Comparison of ENCODE assay signal across 24 cellular contexts in the genomic region with DNA sequence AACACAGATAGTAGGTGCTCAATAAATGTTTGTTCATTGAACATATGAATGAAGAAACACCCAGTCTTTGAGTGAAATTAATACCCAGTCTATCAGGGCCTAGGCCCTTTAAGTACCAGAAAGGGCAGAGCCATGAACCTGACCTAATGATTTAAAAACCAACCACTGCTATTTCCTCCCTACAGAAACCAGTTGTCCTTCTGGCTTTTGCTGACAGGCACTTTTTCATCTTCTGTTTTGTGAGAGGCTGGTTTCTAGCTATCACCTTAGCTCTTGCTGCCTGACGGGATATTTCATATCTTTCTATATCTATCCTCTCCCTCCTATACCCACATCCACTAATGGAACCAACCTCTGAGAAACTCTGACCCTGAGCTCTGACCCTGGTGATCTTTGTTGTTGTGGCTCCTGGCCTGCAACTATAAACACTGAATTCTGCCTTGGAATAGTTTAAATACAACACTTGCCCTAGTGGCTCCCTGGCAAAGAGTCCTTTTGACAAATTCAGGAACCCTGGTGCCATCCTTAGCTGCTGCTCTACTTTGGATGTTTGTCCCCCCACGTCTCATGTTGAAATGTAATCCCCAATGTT. TPM values are rescaled to one million over a fixed set of nuclear protein-coding genes. Genes with fewer than 3 reads are reported as not detected.
DNase-seq lines count a peak whose midpoint lies in the region; ATAC-seq, FAIRE-seq and TF ChIP-seq lines count a peak whose summit lies in the region.
"Had no signal": no experiment of that assay in that cellular context is flagged by ENCODE, and none has a peak within 500 bp of the region (broad histone marks: within the 10 kb centered on the region; RNA-seq: fewer than 3 reads in every experiment).

No MANE protein-coding gene starts in this region.

- no peak overlapping the region for H4K8ac ChIP-seq in IMR-90 (ENCODE audit: low read depth in 2 of 2, low read length in 2 of 2)

- no peak for DNase-seq in IMR-90
- DNase-seq in K562 (ENCODE audit: extremely low read depth in 1 of 4, low spot score in 3 of 4) = no peak
- no peak for DNase-seq in osteoblast (ENCODE audit: insufficient read length, low spot score, missing footprints)
- no peak for DNase-seq in NCI-H82 (lab: John Stamatoyannopoulos, UW)
- DNase-seq: C1 segment of cervical spinal cord; CD4-positive, alpha-beta memory T cell; COR-L47; DMS79; GDM1; NCI-H1105 treated with DMSO at 0.1 percent for 48 hours; NCI-H146; NCI-H1930; NCI-H2107; NCI-H748 treated with DMSO at 0.1 percent for 48 hours; NK-92 treated with Interleukin-12 subunit alpha and Interleukin-12 subunit beta, amount 100 ng/mL, for 24 hours had no signal

- TF ChIP-seq POLR2A in IMR-90 (IDR thresholded peaks at IDR 0.05; ENCODE audit: low read depth, low read length) = no peak
- TF ChIP-seq POLR2A in K562 (conservative IDR thresholded peaks at IDR 0.05) = no peak
- no peak for TF ChIP-seq POLR2A in GM18505 (IDR thresholded peaks at IDR 0.05; ENCODE audit: borderline replicate concordance, extremely low read depth, insufficient read depth, insufficient read length)

- no peak for ATAC-seq in IMR-90 (ENCODE audit: low read depth)
- no peak for ATAC-seq in K562
- ATAC-seq in GM18505 (IDR thresholded peaks at IDR 0.05; ENCODE audit: unreplicated experiment) = no peak
- ATAC-seq: Right ventricle myocardium inferior had no signal

- H3K14ac ChIP-seq in IMR-90 (replicated peaks; ENCODE audit: low read depth, low read length) = no peak overlapping the region

- H3K79me2 ChIP-seq in K562 (ENCODE audit: control insufficient read depth, insufficient read depth, low read length) = no peaks in the 10 kb centered on the region
- no peaks in the 10 kb centered on the region for H3K79me2 ChIP-seq in osteoblast (ENCODE audit: insufficient read depth, low read length)

- CTCF ChIA-PET in IMR-90 (lab: Yijun Ruan, JAX) (interaction anchor here (1.2 to 2.1 kb wide), 2 partner anchors 8 to 41 kb away, joined by 3 to 5 read pairs; partner anchors contain the start of gene TBCCD1), K562 (lab: Yijun Ruan, JAX; ENCODE audit: low intra/inter-chr PET ratio) (no interaction called here)

- TF ChIP-seq CTCF in IMR-90 (conservative IDR thresholded peaks at IDR 0.05; ENCODE audit: low read depth, low read length) (no peak), K562 (IDR thresholded peaks at IDR 0.05 in 2 of 3, conservative IDR thresholded peaks at IDR 0.05 in 1 of 3; ENCODE audit: insufficient read depth in 2 of 3, low read depth in 1 of 3, low read length in 3 of 3) (no peak), osteoblast (IDR thresholded peaks at IDR 0.05; ENCODE audit: extremely low read depth, low read depth, low read length) (no peak)

- H4K5ac ChIP-seq in IMR-90 (ENCODE audit: low read depth, low read length) = no peak overlapping the region

- H3K9me3 ChIP-seq in IMR-90 (ENCODE audit: control insufficient read depth, insufficient read depth, low read length) (no peaks in the 10 kb centered on the region), K562 (replicated peaks; ENCODE audit: control insufficient read depth, insufficient read depth, low read depth, low read length) (no peaks in the 10 kb centered on the region), osteoblast (ENCODE audit: low read depth, low read length) (no peaks in the 10 kb centered on the region)
- H3K9me3 ChIP-seq: HAP-1, SJCRH30 had no signal

- POLR2A ChIA-PET in IMR-90 (lab: Charles Lee; ENCODE audit: unreplicated experiment) (no interaction called here), K562 (lab: Yijun Ruan, JAX) (interaction anchor here (0.6 to 3.4 kb wide), 3 partner anchors 9 to 175 kb away, joined by 3 to 17 read pairs (median 3); partner anchors contain the start of gene EIF4A2)

- peaks cover 19% of the 10 kb centered on the region for H3K27me3 ChIP-seq in IMR-90 (ENCODE audit: control insufficient read depth, insufficient read depth, low read length)
- H3K27me3 ChIP-seq in K562 (ENCODE audit: control insufficient read depth in 2 of 2, insufficient read depth in 2 of 2, low read length in 2 of 2) = peaks cover 0 to 18% of the 10 kb centered on the region in 2 experiments; a peak in 4 of 5 replicates
- H3K27me3 ChIP-seq in osteoblast (ENCODE audit: insufficient read depth, low read length) = peaks cover 11% of the 10 kb centered on the region
- H3K27me3 ChIP-seq: SJCRH30 had no signal

- no peak overlapping the region for H2BK120ac ChIP-seq in IMR-90 (ENCODE audit: low read depth, low read length)

- no peak overlapping the region for H2BK15ac ChIP-seq in IMR-90 (ENCODE audit: low read depth, low read length)

- TF ChIP-seq EP300 in K562 (IDR thresholded peaks at IDR 0.05; ENCODE audit: low read length) = no peak

- H2AK5ac ChIP-seq in IMR-90 (ENCODE audit: low read depth, low read length) = no peak overlapping the region

- H2AFZ ChIP-seq in IMR-90 (replicated peaks; ENCODE audit: low read length, poor library complexity) (no peak overlapping the region), K562 (ENCODE audit: low read depth, low read length) (no peak overlapping the region), osteoblast (ENCODE audit: low read length) (peak overlapping the region; percentile 18)
- H2AFZ ChIP-seq: GM23338 had no signal

- no peak overlapping the region for H3K4me2 ChIP-seq in IMR-90 (ENCODE audit: low read depth, low read length)
- H3K4me2 ChIP-seq in K562 (ENCODE audit: insufficient read depth, low read length) = no peak overlapping the region
- no peak overlapping the region for H3K4me2 ChIP-seq in osteoblast (ENCODE audit: insufficient read depth, low read length)
- H3K4me2 ChIP-seq: GM23338 had no signal

- intact Hi-C loops in IMR-90 (cut with micrococcal nuclease) (no loop called here), K562 (cut with micrococcal nuclease) (loop anchor here (1.0 to 5.0 kb wide), 2 partner anchors 19 to 626 kb away; no protein-coding TSS in a partner anchor)

- no peaks in the 10 kb centered on the region for H3K9me1 ChIP-seq in IMR-90 (ENCODE audit: insufficient read depth, low read length)
- H3K9me1 ChIP-seq in K562 (ENCODE audit: control insufficient read depth, insufficient read depth, low read length) = no peaks in the 10 kb centered on the region

- in situ Hi-C loops in IMR-90 (cut with MboI; ENCODE audit: low sequenced_read_pairs) (no loop called here), K562 (cut with MboI) (no loop called here)

- H3K4ac ChIP-seq in IMR-90 (ENCODE audit: low read depth, low read length) = no peak overlapping the region

- TF ChIP-seq RAD21 in IMR-90 (IDR thresholded peaks at IDR 0.05; ENCODE audit: low read length) (no peak), K562 (CRISPR knock-in tag; conservative IDR thresholded peaks at IDR 0.05 in 1 of 2, IDR thresholded peaks at IDR 0.05 in 1 of 2) (no peak)

- H4K91ac ChIP-seq in IMR-90 (ENCODE audit: insufficient read depth, low read depth, low read length) = no peak overlapping the region

- BruUV-seq in IMR-90 (replicated peaks; lab: Mats Ljungman, UMichigan) (no TSS peak), K562 (replicated peaks; lab: Mats Ljungman, UMichigan) (no TSS peak)

- no peak for FAIRE-seq in K562 (lab: Jason Lieb, UNC)
- FAIRE-seq: GM12878 had no signal

- no peak overlapping the region for H3K4me3 ChIP-seq in IMR-90 (ENCODE audit: insufficient read depth, low read depth, low read length)
- H3K4me3 ChIP-seq in K562 = no peak overlapping the region
- no peak overlapping the region for H3K4me3 ChIP-seq in osteoblast (ENCODE audit: insufficient read depth, low read length)
- H3K4me3 ChIP-seq: GM12878, GM23338, HAP-1, SJCRH30 had no signal

- WGBS in IMR-90 (ENCODE audit: extremely low coverage in 2 of 2, insufficient read length in 1 of 2), 2 experiments = no CpG with 5 or more reads among the region's 2 CpGs
- 35% methylated on average over 2 of the region's 2 CpGs for WGBS in K562 (ENCODE audit: insufficient coverage, low coverage, missing lambda C conversion rate)

- no peaks in the 10 kb centered on the region for H3K36me3 ChIP-seq in IMR-90 (ENCODE audit: control insufficient read depth, insufficient read depth, low read length)
- H3K36me3 ChIP-seq in K562 (ENCODE audit: control insufficient read depth, insufficient read depth, low read length) = no peaks in the 10 kb centered on the region
- no peaks in the 10 kb centered on the region for H3K36me3 ChIP-seq in osteoblast (ENCODE audit: insufficient read depth, low read length)
- H3K36me3 ChIP-seq: HAP-1, SJCRH30 had no signal

- H3K9ac ChIP-seq in IMR-90 (ENCODE audit: low read depth, low read length) (no peak overlapping the region), K562 (ENCODE audit: insufficient read depth in 1 of 2, low read depth in 2 of 2, low read length in 2 of 2) (no peak overlapping the region)

- no peaks in the 10 kb centered on the region for H3K79me1 ChIP-seq in IMR-90 (ENCODE audit: low read depth in 1 of 2, low read length in 2 of 2)

- H2BK20ac ChIP-seq in IMR-90 (ENCODE audit: low read depth, low read length) = no peak overlapping the region

- H4K20me1 ChIP-seq in IMR-90 (ENCODE audit: insufficient read depth, low read length) (no peaks in the 10 kb centered on the region), K562 (replicated peaks; ENCODE audit: control insufficient read depth, insufficient read depth, low read length) (no peaks in the 10 kb centered on the region), osteoblast (ENCODE audit: insufficient read depth, low read length) (no peaks in the 10 kb centered on the region)

- no peak overlapping the region for H3K56ac ChIP-seq in IMR-90 (ENCODE audit: extremely low read depth, insufficient read depth, low read length)

- dilution Hi-C loops in IMR-90 (cut with HindIII; ENCODE audit: low sequenced_read_pairs, unreplicated experiment) = no loop called here

- H3K18ac ChIP-seq in IMR-90 (ENCODE audit: low read depth, low read length) = no peak overlapping the region

- H3K27ac ChIP-seq in IMR-90 (ENCODE audit: insufficient read depth, low read length) (no peak overlapping the region), K562 (ENCODE audit: extremely low read depth, low read depth, low read length) (no peak overlapping the region), osteoblast (ENCODE audit: low read depth, low read length) (no peak overlapping the region)
- H3K27ac ChIP-seq: SJCRH30 had no signal

- no peaks in the 10 kb centered on the region for H3K4me1 ChIP-seq in IMR-90 (ENCODE audit: control insufficient read depth, insufficient read depth, low read length)
- H3K4me1 ChIP-seq in K562 (replicated peaks in 1 of 2; ENCODE audit: control insufficient read depth in 2 of 2, insufficient read depth in 2 of 2, low read length in 2 of 2) = peaks cover 0 to 9% of the 10 kb centered on the region in 2 experiments; a peak in 2 of 5 replicates
- no peaks in the 10 kb centered on the region for H3K4me1 ChIP-seq in osteoblast (ENCODE audit: insufficient read depth, low read length)
- H3K4me1 ChIP-seq: HAP-1, SJCRH30 had no signal

- H2AK9ac ChIP-seq in IMR-90 (replicated peaks; ENCODE audit: low read depth, low read length, poor library complexity) = no peak overlapping the region

- no peak overlapping the region for H2BK5ac ChIP-seq in IMR-90 (ENCODE audit: low read depth, low read length, poor library complexity, severe bottlenecking)

- no peak overlapping the region for H3K23ac ChIP-seq in IMR-90 (ENCODE audit: low read depth, low read length)

RNA-seq across cellular contexts. Expression of gene AHSG, which starts 4.1 kb away (rescaled TPM):
- total RNA-seq in IMR-90 (2012; rRNA removed) = not detected in 2 replicates
- polyA plus RNA-seq in IMR-90 (2012; rRNA removed) = not detected in 2 replicates
- polyA plus RNA-seq in IMR-90 (2012; cell fraction: cytosol; rRNA removed) = 0.04 TPM in 2 replicates
- polyA plus RNA-seq in IMR-90 (2012; cell fraction: nucleus; rRNA removed; ENCODE audit: low replicate concordance) = 0.05 TPM in 1 of 2 replicates, not detected in the other
- total RNA-seq in K562 (2011; cell fraction: chromatin; rRNA removed; ENCODE audit: low replicate concordance) = not detected in 2 replicates
- not detected in 2 replicates for total RNA-seq in K562 (2011; cell fraction: nucleolus; rRNA removed)
- total RNA-seq in K562 (2011; cell fraction: nucleoplasm; rRNA removed) = not detected in 2 replicates
- not detected in 2 replicates for total RNA-seq in K562 (2014; rRNA removed)
- total RNA-seq in K562 (2014; rRNA removed; fragmentation: Illumina TruSeq; extraction: Trizol) = not detected in 2 replicates
- total RNA-seq in K562 (2015; rRNA removed; fragmentation: Illumina TruSeq; extraction: Trizol) = not detected in 2 replicates
- total RNA-seq in K562 (2021) = 0.69 and 1.2 TPM in 2 replicates
- polyA plus RNA-seq in K562 (2011; rRNA removed) = not detected in 2 replicates
- polyA plus RNA-seq in K562 (2011; cell fraction: cytosol; rRNA removed) = not detected in 2 replicates
- polyA plus RNA-seq in K562 (2011; cell fraction: nucleus; rRNA removed) = 0.14 TPM in 1 of 2 replicates, not detected in the other
- polyA plus RNA-seq in K562 (2012) = 0.06 TPM in 1 of 2 replicates, not detected in the other
- not detected in 2 replicates for polyA plus RNA-seq in K562 (2014; fragmentation: Illumina TruSeq; extraction: Trizol)
- not detected for polyA plus RNA-seq in K562 (2014; fragmentation: Nextera tagmentation; extraction: Ambion mirVana)
- not detected in 2 replicates for polyA plus RNA-seq in K562 (2014; rRNA removed)
- not detected in 2 replicates for polyA minus RNA-seq in K562 (2011; rRNA and poly(A)+ RNA removed)
- polyA minus RNA-seq in K562 (2011; cell fraction: cytosol; rRNA and poly(A)+ RNA removed) = 27.8 TPM in 1 of 2 replicates, not detected in the other
- polyA minus RNA-seq in K562 (2011; cell fraction: nucleus; rRNA and poly(A)+ RNA removed) = not detected in 2 replicates
- not detected in 2 replicates for total RNA-seq in osteoblast
- total RNA-seq: CD4-positive, alpha-beta memory T cell; PC-3; Right ventricle myocardium inferior; SJCRH30 had no signal
- polyA plus RNA-seq: CD4-positive, alpha-beta memory T cell; IgD-negative memory B cell had no signal

RNA-seq across cellular contexts. Expression of gene FETUB, which starts 31.5 kb away (rescaled TPM):
- total RNA-seq in IMR-90 (2012; rRNA removed) (not detected in 2 replicates), K562 (2014; rRNA removed) (not detected in 2 replicates), K562 (2014; rRNA removed; fragmentation: Illumina TruSeq; extraction: Trizol) (not detected in 2 replicates), K562 (2015; rRNA removed; fragmentation: Illumina TruSeq; extraction: Trizol) (not detected in 2 replicates), K562 (2021) (not detected in 2 replicates), osteoblast (not detected in 2 replicates)
- polyA plus RNA-seq in IMR-90 (2012; rRNA removed) (not detected in 2 replicates), K562 (2011; rRNA removed) (not detected in 2 replicates), K562 (2014; fragmentation: Illumina TruSeq; extraction: Trizol) (not detected in 2 replicates), K562 (2014; fragmentation: Nextera tagmentation; extraction: Ambion mirVana) (not detected), K562 (2014; rRNA removed) (not detected in 2 replicates)
- 0.03 TPM in 1 of 2 replicates, not detected in the other for polyA plus RNA-seq in IMR-90 (2012; cell fraction: cytosol; rRNA removed)
- not detected in 2 replicates for polyA plus RNA-seq in IMR-90 (2012; cell fraction: nucleus; rRNA removed; ENCODE audit: low replicate concordance)
- total RNA-seq in K562 (2011; cell fraction: chromatin; rRNA removed; ENCODE audit: low replicate concordance) = not detected in 2 replicates
- not detected in 2 replicates for total RNA-seq in K562 (2011; cell fraction: nucleolus; rRNA removed)
- not detected in 2 replicates for total RNA-seq in K562 (2011; cell fraction: nucleoplasm; rRNA removed)
- not detected in 2 replicates for polyA plus RNA-seq in K562 (2011; cell fraction: cytosol; rRNA removed)
- not detected in 2 replicates for polyA plus RNA-seq in K562 (2011; cell fraction: nucleus; rRNA removed)
- polyA plus RNA-seq in K562 (2012) = not detected in 2 replicates
- polyA minus RNA-seq in K562 (2011; rRNA and poly(A)+ RNA removed) = not detected in 2 replicates
- polyA minus RNA-seq in K562 (2011; cell fraction: cytosol; rRNA and poly(A)+ RNA removed) = not detected in 2 replicates
- polyA minus RNA-seq in K562 (2011; cell fraction: nucleus; rRNA and poly(A)+ RNA removed) = not detected in 2 replicates
- total RNA-seq: A673; CD4-positive, alpha-beta memory T cell; GM12878; GM23338; PC-3; Right ventricle myocardium inferior; SJCRH30 had no signal
- polyA plus RNA-seq: CD4-positive, alpha-beta memory T cell; GM12878; IgD-negative memory B cell had no signal

RNA-seq across cellular contexts. Expression of gene DNAJB11, which starts 38.2 kb away (rescaled TPM):
- total RNA-seq in IMR-90 (2012; rRNA removed) (27.4 and 62.8 TPM in 2 replicates), K562 (2014; rRNA removed) (68.1 and 71.4 TPM in 2 replicates), K562 (2014; rRNA removed; fragmentation: Illumina TruSeq; extraction: Trizol) (63.8 and 65.7 TPM in 2 replicates), K562 (2015; rRNA removed; fragmentation: Illumina TruSeq; extraction: Trizol) (67.1 and 67.7 TPM in 2 replicates), K562 (2021) (44.4 and 49.3 TPM in 2 replicates), osteoblast (33.9 and 35.8 TPM in 2 replicates)
- polyA plus RNA-seq in IMR-90 (2012; rRNA removed) (42.4 and 48.6 TPM in 2 replicates), K562 (2011; rRNA removed) (29.9 and 40.1 TPM in 2 replicates), K562 (2014; fragmentation: Illumina TruSeq; extraction: Trizol) (48.7 and 63.9 TPM in 2 replicates), K562 (2014; fragmentation: Nextera tagmentation; extraction: Ambion mirVana) (10 to 100 TPM; 14.8 to 16.7 TPM), K562 (2014; rRNA removed) (74.7 and 77.0 TPM in 2 replicates)
- 16.5 and 35.2 TPM in 2 replicates for polyA plus RNA-seq in IMR-90 (2012; cell fraction: cytosol; rRNA removed)
- polyA plus RNA-seq in IMR-90 (2012; cell fraction: nucleus; rRNA removed; ENCODE audit: low replicate concordance) = 9.1 and 32.7 TPM in 2 replicates
- 67.7 and 181 TPM in 2 replicates for total RNA-seq in K562 (2011; cell fraction: chromatin; rRNA removed; ENCODE audit: low replicate concordance)
- 41.2 and 54.1 TPM in 2 replicates for total RNA-seq in K562 (2011; cell fraction: nucleolus; rRNA removed)
- total RNA-seq in K562 (2011; cell fraction: nucleoplasm; rRNA removed) = 96.7 and 127 TPM in 2 replicates
- 9.7 and 18.6 TPM in 2 replicates for polyA plus RNA-seq in K562 (2011; cell fraction: cytosol; rRNA removed)
- 30.8 and 40.9 TPM in 2 replicates for polyA plus RNA-seq in K562 (2011; cell fraction: nucleus; rRNA removed)
- 62.1 and 74.3 TPM in 2 replicates for polyA plus RNA-seq in K562 (2012)
- polyA minus RNA-seq in K562 (2011; rRNA and poly(A)+ RNA removed) = 31.1 and 34.9 TPM in 2 replicates
- 15.9 and 17.4 TPM in 2 replicates for polyA minus RNA-seq in K562 (2011; cell fraction: cytosol; rRNA and poly(A)+ RNA removed)
- 25.2 and 45.9 TPM in 2 replicates for polyA minus RNA-seq in K562 (2011; cell fraction: nucleus; rRNA and poly(A)+ RNA removed)

RNA-seq across cellular contexts. Expression of gene TBCCD1, which starts 41.6 kb away (rescaled TPM):
- 17.8 and 19.7 TPM in 2 replicates for total RNA-seq in IMR-90 (2012; rRNA removed)
- 6.5 and 7.9 TPM in 2 replicates for polyA plus RNA-seq in IMR-90 (2012; rRNA removed)
- polyA plus RNA-seq in IMR-90 (2012; cell fraction: cytosol; rRNA removed) = 3.5 and 3.7 TPM in 2 replicates
- 4.8 and 20.3 TPM in 2 replicates for polyA plus RNA-seq in IMR-90 (2012; cell fraction: nucleus; rRNA removed; ENCODE audit: low replicate concordance)
- 37.8 and 39.7 TPM in 2 replicates for total RNA-seq in K562 (2011; cell fraction: chromatin; rRNA removed; ENCODE audit: low replicate concordance)
- 15.2 and 19.1 TPM in 2 replicates for total RNA-seq in K562 (2011; cell fraction: nucleolus; rRNA removed)
- total RNA-seq in K562 (2011; cell fraction: nucleoplasm; rRNA removed) = 20.8 and 22.1 TPM in 2 replicates
- 17.7 and 22.7 TPM in 2 replicates for total RNA-seq in K562 (2014; rRNA removed)
- total RNA-seq in K562 (2014; rRNA removed; fragmentation: Illumina TruSeq; extraction: Trizol) = 26.2 and 26.8 TPM in 2 replicates
- total RNA-seq in K562 (2015; rRNA removed; fragmentation: Illumina TruSeq; extraction: Trizol) = 21.1 and 21.2 TPM in 2 replicates
- total RNA-seq in K562 (2021) = 18.4 and 20.9 TPM in 2 replicates
- polyA plus RNA-seq in K562 (2011; rRNA removed) = 26.0 and 31.1 TPM in 2 replicates
- 22.3 and 24.5 TPM in 2 replicates for polyA plus RNA-seq in K562 (2011; cell fraction: cytosol; rRNA removed)
- polyA plus RNA-seq in K562 (2011; cell fraction: nucleus; rRNA removed) = 25.8 and 29.2 TPM in 2 replicates
- polyA plus RNA-seq in K562 (2012) = 12.0 and 15.4 TPM in 2 replicates
- polyA plus RNA-seq in K562 (2014; fragmentation: Illumina TruSeq; extraction: Trizol) = 18.4 and 22.2 TPM in 2 replicates
- 10 to 100 TPM; 18.9 to 21.4 TPM for polyA plus RNA-seq in K562 (2014; fragmentation: Nextera tagmentation; extraction: Ambion mirVana)
- 16.2 and 17.9 TPM in 2 replicates for polyA plus RNA-seq in K562 (2014; rRNA removed)
- polyA minus RNA-seq in K562 (2011; rRNA and poly(A)+ RNA removed) = 37.0 and 46.7 TPM in 2 replicates
- polyA minus RNA-seq in K562 (2011; cell fraction: cytosol; rRNA and poly(A)+ RNA removed) = 10.2 and 16.4 TPM in 2 replicates
- 14.7 and 22.3 TPM in 2 replicates for polyA minus RNA-seq in K562 (2011; cell fraction: nucleus; rRNA and poly(A)+ RNA removed)
- total RNA-seq in osteoblast = 15.6 and 20.0 TPM in 2 replicates

RNA-seq across cellular contexts. Expression of gene HRG, which starts 57.1 kb away (rescaled TPM):
- total RNA-seq in IMR-90 (2012; rRNA removed) (not detected in 2 replicates), K562 (2014; rRNA removed) (not detected in 2 replicates), K562 (2014; rRNA removed; fragmentation: Illumina TruSeq; extraction: Trizol) (not detected in 2 replicates), K562 (2015; rRNA removed; fragmentation: Illumina TruSeq; extraction: Trizol) (not detected in 2 replicates), K562 (2021) (not detected in 2 replicates), osteoblast (not detected in 2 replicates)
- polyA plus RNA-seq in IMR-90 (2012; rRNA removed) (not detected in 2 replicates), K562 (2011; rRNA removed) (not detected in 2 replicates), K562 (2014; fragmentation: Illumina TruSeq; extraction: Trizol) (not detected in 2 replicates), K562 (2014; fragmentation: Nextera tagmentation; extraction: Ambion mirVana) (not detected), K562 (2014; rRNA removed) (not detected in 2 replicates)
- polyA plus RNA-seq in IMR-90 (2012; cell fraction: cytosol; rRNA removed) = not detected in 2 replicates
- not detected in 2 replicates for polyA plus RNA-seq in IMR-90 (2012; cell fraction: nucleus; rRNA removed; ENCODE audit: low replicate concordance)
- not detected in 2 replicates for total RNA-seq in K562 (2011; cell fraction: chromatin; rRNA removed; ENCODE audit: low replicate concordance)
- not detected in 2 replicates for total RNA-seq in K562 (2011; cell fraction: nucleolus; rRNA removed)
- not detected in 2 replicates for total RNA-seq in K562 (2011; cell fraction: nucleoplasm; rRNA removed)
- polyA plus RNA-seq in K562 (2011; cell fraction: cytosol; rRNA removed) = not detected in 2 replicates
- not detected in 2 replicates for polyA plus RNA-seq in K562 (2011; cell fraction: nucleus; rRNA removed)
- polyA plus RNA-seq in K562 (2012) = 0.04 TPM in 1 of 2 replicates, not detected in the other
- polyA minus RNA-seq in K562 (2011; rRNA and poly(A)+ RNA removed) = not detected in 2 replicates
- not detected in 2 replicates for polyA minus RNA-seq in K562 (2011; cell fraction: cytosol; rRNA and poly(A)+ RNA removed)
- not detected in 2 replicates for polyA minus RNA-seq in K562 (2011; cell fraction: nucleus; rRNA and poly(A)+ RNA removed)
- total RNA-seq: A673; CD4-positive, alpha-beta memory T cell; GM23338; PC-3; Right ventricle myocardium inferior; SJCRH30 had no signal
- polyA plus RNA-seq: CD4-positive, alpha-beta memory T cell; GM12878; GM23338; IgD-negative memory B cell had no signal
